In genomic region chr2:71782323-71782722, GRCh38 we compare ENCODE assay signal across 27 cellular contexts.
"Had no signal": no experiment of that assay in that cellular context is flagged by ENCODE, and none has a peak within 500 bp of the region (broad histone marks: within the 10 kb centered on the region; RNA-seq: fewer than 3 reads in every experiment).

No MANE protein-coding gene starts in this region.

- H3K27me3 Mint-ChIP-seq: activated CD4-positive, alpha-beta memory T cell treated with anti-CD3 and anti-CD28 coated beads, Interleukin-2, amount 10 ng/mL, durations not matched to agents 7 days and 5 days had no signal

- H3K9me3 ChIP-seq: SJCRH30, SK-N-SH had no signal

- H3K27ac Mint-ChIP-seq: activated CD4-positive, alpha-beta memory T cell treated with anti-CD3 and anti-CD28 coated beads, Interleukin-2, amount 10 ng/mL, durations not matched to agents 7 days and 5 days; activated CD4-positive, alpha-beta T cell treated with anti-CD3 and anti-CD28 coated beads for 36 hours; activated naive CD4-positive, alpha-beta T cell treated with anti-CD3 and anti-CD28 coated beads for 36 hours; activated naive CD8-positive, alpha-beta T cell; brain had no signal

- H3K27me3 ChIP-seq: SJCRH30 had no signal

- ATAC-seq: activated CD4-positive, alpha-beta T cell treated with anti-CD3 and anti-CD28 coated beads for 36 hours; Panc1 had no signal

- H3K27ac ChIP-seq: cardiac muscle cell, KMS-11, RWPE1, SJCRH30, WERI-Rb-1 had no signal

- H3K36me3 Mint-ChIP-seq: activated naive CD8-positive, alpha-beta T cell; brain had no signal

- H3K9me3 Mint-ChIP-seq: activated CD4-positive, alpha-beta memory T cell treated with anti-CD3 and anti-CD28 coated beads, Interleukin-2, amount 10 ng/mL, durations not matched to agents 7 days and 5 days; activated naive CD4-positive, alpha-beta T cell treated with anti-CD3 and anti-CD28 coated beads for 36 hours; brain had no signal

- H3K4me3 ChIP-seq: cardiac muscle cell, SJCRH30 had no signal

- H3K36me3 ChIP-seq: cardiac muscle cell, SJCRH30, WERI-Rb-1 had no signal

- H3K4me1 Mint-ChIP-seq: activated CD4-positive, alpha-beta memory T cell treated with anti-CD3 and anti-CD28 coated beads, Interleukin-2, amount 10 ng/mL, durations not matched to agents 7 days and 5 days; activated CD4-positive, alpha-beta T cell treated with anti-CD3 and anti-CD28 coated beads for 36 hours; brain had no signal

- DNase-seq: activated CD4-positive, alpha-beta memory T cell treated with anti-CD3 and anti-CD28 coated beads, Interleukin-2, amount 10 ng/mL, durations not matched to agents 7 days and 5 days; activated CD4-positive, alpha-beta T cell treated with anti-CD3 and anti-CD28 coated beads for 36 hours; activated CD4-positive, alpha-beta T cell treated with anti-CD3 and anti-CD28 coated beads, Interleukin-2, amount 50 U/mL, for 1 hour; activated CD8-positive, alpha-beta memory T cell treated with anti-CD3 and anti-CD28 coated beads, Interleukin-2, amount 50 U/mL, for 48 hours; activated gamma-delta T cell; activated naive CD4-positive, alpha-beta T cell treated with anti-CD3 and anti-CD28 coated beads for 36 hours; activated T-cell treated with anti-CD3 and anti-CD28 coated beads, Interleukin-2, amount 50 U/mL, for 1 hour; amygdala; NCI-H1092 treated with DMSO at 0.1 percent for 48 hours; NCI-H1417 treated with DMSO at 0.1 percent for 48 hours; NCI-H1694; NCI-H2029; NCI-H510A treated with DMSO at 0.1 percent for 48 hours; NCI-H69; NK-92 treated with Interleukin-12 subunit alpha and Interleukin-12 subunit beta, amount 100 ng/mL, for 24 hours; OCI-M1; Right ventricle myocardium superior; SJCRH30; SK-N-SH; T-helper 1 cell; WERI-Rb-1 had no signal

- H3K4me3 Mint-ChIP-seq: activated CD4-positive, alpha-beta memory T cell treated with anti-CD3 and anti-CD28 coated beads, Interleukin-2, amount 10 ng/mL, durations not matched to agents 7 days and 5 days; activated CD4-positive, alpha-beta T cell treated with anti-CD3 and anti-CD28 coated beads for 36 hours; activated naive CD4-positive, alpha-beta T cell treated with anti-CD3 and anti-CD28 coated beads for 36 hours; activated naive CD8-positive, alpha-beta T cell; brain had no signal
